ENCODE assay signal across 1 cellular context in the genomic region with DNA sequence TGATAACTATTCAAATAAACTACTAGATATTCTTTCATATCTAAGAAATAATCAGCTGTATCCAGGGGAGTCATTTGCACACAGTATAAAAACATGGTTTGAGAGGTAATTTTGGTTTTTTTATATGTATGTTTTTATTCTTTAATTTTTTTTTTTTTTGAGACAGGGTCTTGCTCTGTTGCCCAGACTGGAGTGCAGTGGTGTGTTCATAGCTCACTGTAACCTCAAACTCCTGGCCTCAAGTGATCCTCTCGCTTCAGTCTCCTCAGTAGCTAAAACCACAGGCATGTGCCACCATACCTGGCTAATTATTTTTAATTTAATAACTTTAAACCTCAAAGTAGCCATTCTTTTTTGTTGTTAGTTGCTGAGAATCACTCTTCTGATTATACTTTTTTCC.
TF ChIP-seq lines count a peak whose summit lies in the region.

No MANE protein-coding gene starts in this region.

TF ChIP-seq in IMR-90, 13 proteins besides CTCF, POLR2A, EP300 and RAD21:
- no peak for TF ChIP-seq NFE2L2 (IDR thresholded peaks at IDR 0.05; ENCODE audit: low read depth, low read length)
- TF ChIP-seq, protein P1, sequence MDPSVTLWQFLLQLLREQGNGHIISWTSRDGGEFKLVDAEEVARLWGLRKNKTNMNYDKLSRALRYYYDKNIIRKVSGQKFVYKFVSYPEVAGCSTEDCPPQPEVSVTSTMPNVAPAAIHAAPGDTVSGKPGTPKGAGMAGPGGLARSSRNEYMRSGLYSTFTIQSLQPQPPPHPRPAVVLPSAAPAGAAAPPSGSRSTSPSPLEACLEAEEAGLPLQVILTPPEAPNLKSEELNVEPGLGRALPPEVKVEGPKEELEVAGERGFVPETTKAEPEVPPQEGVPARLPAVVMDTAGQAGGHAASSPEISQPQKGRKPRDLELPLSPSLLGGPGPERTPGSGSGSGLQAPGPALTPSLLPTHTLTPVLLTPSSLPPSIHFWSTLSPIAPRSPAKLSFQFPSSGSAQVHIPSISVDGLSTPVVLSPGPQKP (IDR thresholded peaks at IDR 0.05; ENCODE audit: borderline replicate concordance, low read depth, low read length): no peak
- TF ChIP-seq BHLHE40 (IDR thresholded peaks at IDR 0.05; ENCODE audit: low read depth, low read length): no peak
- no peak for TF ChIP-seq USF2 (IDR thresholded peaks at IDR 0.05; ENCODE audit: low read depth, low read length)
- TF ChIP-seq SMC3 (IDR thresholded peaks at IDR 0.05; ENCODE audit: low read depth, low read length): no peak
- TF ChIP-seq RCOR1 (IDR thresholded peaks at IDR 0.05; ENCODE audit: insufficient replicate concordance, low read length): no peak
- TF ChIP-seq MAFK (IDR thresholded peaks at IDR 0.05; ENCODE audit: low read depth, low read length): no peak
- no peak for TF ChIP-seq FOS (IDR thresholded peaks at IDR 0.05; ENCODE audit: low read depth, low read length)
- no peak for TF ChIP-seq RFX5 (IDR thresholded peaks at IDR 0.05; ENCODE audit: low read depth, low read length)
- no peak for TF ChIP-seq CEBPB (IDR thresholded peaks at IDR 0.05; ENCODE audit: low read depth, low read length)
- no peak for TF ChIP-seq MXI1 (IDR thresholded peaks at IDR 0.05; ENCODE audit: borderline replicate concordance, low read depth, low read length)
- TF ChIP-seq CHD1 (IDR thresholded peaks at IDR 0.05; ENCODE audit: low read depth, low read length): no peak
- no peak for TF ChIP-seq MAZ (IDR thresholded peaks at IDR 0.05; ENCODE audit: borderline replicate concordance, low read depth, low read length)
TF ChIP-seq in IMR-90: peak in this region for 0.
